ENCODE assay signal across 9 cellular contexts in the genomic region with DNA sequence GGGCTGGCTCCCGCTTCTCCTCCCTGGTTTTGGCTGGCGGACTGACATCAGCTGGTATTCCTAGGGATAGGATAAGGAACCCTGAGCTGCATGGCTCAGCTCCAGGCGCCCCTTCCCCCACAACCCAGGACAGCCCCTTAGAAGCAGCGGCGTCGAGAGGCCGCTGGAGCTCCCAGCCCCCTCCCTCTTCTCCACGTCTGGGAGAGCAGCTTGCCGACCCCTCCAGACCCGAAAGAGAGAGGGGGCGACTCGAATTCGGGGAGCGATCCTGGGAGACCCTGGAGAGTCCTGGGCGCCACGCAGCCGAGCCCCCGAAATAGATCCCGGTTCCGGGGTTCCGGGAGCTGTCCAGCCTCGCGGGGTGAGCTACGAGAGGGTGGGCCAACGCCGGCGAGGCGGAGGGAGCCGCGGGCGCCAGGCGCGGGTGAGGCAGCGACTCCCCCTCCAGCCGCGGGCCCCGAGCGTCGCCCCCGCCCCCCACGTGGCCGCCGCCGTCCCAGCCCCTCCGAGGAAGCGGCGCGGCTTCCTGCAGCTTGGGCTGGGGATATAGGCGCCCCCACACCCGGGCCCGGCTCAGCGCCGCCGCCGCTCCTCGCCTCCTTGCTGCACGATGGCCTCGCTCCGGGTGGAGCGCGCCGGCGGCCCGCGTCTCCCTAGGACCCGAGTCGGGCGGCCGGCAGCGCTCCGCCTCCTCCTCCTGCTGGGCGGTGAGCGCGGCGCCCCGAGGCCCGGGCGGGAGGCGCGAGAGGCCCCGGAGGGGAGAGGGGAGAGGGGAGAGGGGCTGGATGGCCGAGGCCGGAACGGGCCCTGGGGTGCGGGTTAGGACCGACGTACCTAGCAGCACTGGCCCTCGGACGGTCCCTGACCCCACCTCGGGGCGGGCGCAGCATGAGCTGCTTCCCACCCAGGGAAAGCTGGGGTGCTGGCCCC. TPM values are rescaled to one million over a fixed set of nuclear protein-coding genes. Genes with fewer than 3 reads are reported as not detected.
A peak's percentile ranks its signal among the peaks of the same experiment; 100 is the strongest.
DNase-seq lines count a peak whose midpoint lies in the region; ATAC-seq, FAIRE-seq and TF ChIP-seq lines count a peak whose summit lies in the region.
"Had no signal": no experiment of that assay in that cellular context is flagged by ENCODE, and none has a peak within 500 bp of the region (broad histone marks: within the 10 kb centered on the region; RNA-seq: fewer than 3 reads in every experiment).

A gene with protein sequence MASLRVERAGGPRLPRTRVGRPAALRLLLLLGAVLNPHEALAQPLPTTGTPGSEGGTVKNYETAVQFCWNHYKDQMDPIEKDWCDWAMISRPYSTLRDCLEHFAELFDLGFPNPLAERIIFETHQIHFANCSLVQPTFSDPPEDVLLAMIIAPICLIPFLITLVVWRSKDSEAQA (plus strand): TSS at position 576 of the 930 bp plus-strand sequence. CDS start 35 bp downstream, at position 611.

- TF ChIP-seq POLR2A in GM12878 (IDR thresholded peaks at IDR 0.05; ENCODE audit: low read depth, low read length): no peak

- no peak for TF ChIP-seq EP300 in GM12878 (IDR thresholded peaks at IDR 0.05; ENCODE audit: borderline replicate concordance in 1 of 2, control insufficient read depth in 1 of 2, low read depth in 2 of 2, low read length in 2 of 2)

- H3K36me3 ChIP-seq in CD4-positive, CD25-positive, alpha-beta regulatory T cell (ENCODE audit: control insufficient read depth, insufficient read depth, low read length): no peaks in the 10 kb centered on the region
- H3K36me3 ChIP-seq in GM12878 (ENCODE audit: control insufficient read depth in 2 of 2, insufficient read depth in 2 of 2, low read length in 1 of 2): no peaks in the 10 kb centered on the region
- H3K36me3 ChIP-seq: neutrophil had no signal

- in situ Hi-C loops in GM12878 (cut with MboI) (loop anchor here (10.0 kb wide), 1 partner anchor 186 kb away; the partner anchor contains the start of gene PSMC3IP), G401 (cut with HindIII; ENCODE audit: low sequenced_read_pairs) (no loop called here)

- no TSS peak for BruUV-seq in GM12878 (replicated peaks; lab: Mats Ljungman, UMichigan)

- no peaks in the 10 kb centered on the region for H3K9me3 ChIP-seq in CD4-positive, CD25-positive, alpha-beta regulatory T cell (ENCODE audit: control insufficient read depth in 2 of 2, low read length in 2 of 2)
- no peaks in the 10 kb centered on the region for H3K9me3 ChIP-seq in GM12878 (replicated peaks; ENCODE audit: control insufficient read depth, insufficient read depth, low read length)
- H3K9me3 ChIP-seq: neutrophil had no signal

- H3K79me2 ChIP-seq in GM12878 (ENCODE audit: control insufficient read depth, insufficient read depth, low read length): no peaks in the 10 kb centered on the region

- H3K9me3 Mint-ChIP-seq in CD4-positive, CD25-positive, alpha-beta regulatory T cell: peaks cover 0 to 3% (median 0%) of the 10 kb centered on the region in 7 donors
- no peaks in the 10 kb centered on the region for H3K9me3 Mint-ChIP-seq in stimulated activated memory B cell treated with anti-CD40 and anti-IgM and Interleukin-4, amounts not matched to agents 10 μg/mL and 1 μg/mL and 100 μg/mL, for 72 hours

- SMC1A ChIA-PET in GM12878 (lab: Charles Lee; ENCODE audit: uncharacterized antibody, unreplicated experiment): interaction anchor here (0.6 to 5.9 kb wide), 13 partner anchors 11 to 182 kb away, joined by 3 to 71 read pairs (median 5); partner anchors contain the start of genes PSMC3IP, RETREG3, TUBG1 and VPS25

- no peak within 1 kb of the TSS for H3K9ac ChIP-seq in GM12878 (ENCODE audit: control insufficient read depth, insufficient read depth, low read length)

- POLR2A ChIA-PET in GM12878 (lab: Charles Lee): interaction anchor here (0.5 to 1.5 kb wide), 11 partner anchors 10 to 237 kb away, joined by 3 to 11 read pairs (median 3); partner anchors contain the start of genes MLX, PSMC3IP, RPL27 and VPS25

- peak within 1 kb of the TSS; percentile 15 to 83 (median 60) for H3K4me3 Mint-ChIP-seq in CD4-positive, CD25-positive, alpha-beta regulatory T cell
- H3K4me3 Mint-ChIP-seq in stimulated activated memory B cell treated with anti-CD40 and anti-IgM and Interleukin-4, amounts not matched to agents 10 μg/mL and 1 μg/mL and 100 μg/mL, for 72 hours: peak within 1 kb of the TSS; percentile 66

- peak within 1 kb of the TSS; percentile 59 for H3K4me2 ChIP-seq in GM12878 (ENCODE audit: control insufficient read depth, insufficient read depth)

- H3K4me1 Mint-ChIP-seq in CD4-positive, CD25-positive, alpha-beta regulatory T cell: peaks cover 0 to 16% (median 11%) of the 10 kb centered on the region in 4 donors
- peaks cover 30% of the 10 kb centered on the region for H3K4me1 Mint-ChIP-seq in stimulated activated memory B cell treated with anti-CD40 and anti-IgM and Interleukin-4, amounts not matched to agents 10 μg/mL and 1 μg/mL and 100 μg/mL, for 72 hours

- TF ChIP-seq RAD21 in GM12878 (IDR thresholded peaks at IDR 0.05; ENCODE audit: insufficient read depth, low read depth, low read length): no peak

- peaks cover 14% of the 10 kb centered on the region for H3K4me1 ChIP-seq in CD4-positive, CD25-positive, alpha-beta regulatory T cell (ENCODE audit: control insufficient read depth, insufficient read depth, low read length, poor library complexity, severe bottlenecking)
- peaks cover 17% of the 10 kb centered on the region for H3K4me1 ChIP-seq in GM12878 (ENCODE audit: control insufficient read depth, insufficient read depth, low read length)

- peaks cover 24% of the 10 kb centered on the region for H3K27me3 ChIP-seq in CD4-positive, CD25-positive, alpha-beta regulatory T cell (ENCODE audit: control insufficient read depth, insufficient read depth, low read length)
- H3K27me3 ChIP-seq in GM12878 (replicated peaks in 1 of 2; ENCODE audit: control insufficient read depth in 2 of 2, insufficient read depth in 2 of 2, low read length in 1 of 2): no peaks in the 10 kb centered on the region

- H4K20me1 ChIP-seq in GM12878 (ENCODE audit: control insufficient read depth, insufficient read depth): no peaks in the 10 kb centered on the region

- H2AFZ ChIP-seq in GM12878 (ENCODE audit: control insufficient read depth, low read depth, low read length): peak within 1 kb of the TSS; percentile 41

- TF ChIP-seq CTCF in GM12878 (IDR thresholded peaks at IDR 0.05 in 2 of 3, conservative IDR thresholded peaks at IDR 0.05 in 1 of 3; ENCODE audit: control insufficient read depth in 2 of 3, extremely low read depth in 1 of 3, insufficient read depth in 1 of 3, low read depth in 3 of 3, low read length in 3 of 3): no peak

- DNase-seq in CD4-positive, CD25-positive, alpha-beta regulatory T cell: no peak
- DNase-seq in HuH-7 (ENCODE audit: low spot score) (peak; percentile 56), GM12878 (ENCODE audit: low read depth, low spot score) (no peak), islet precursor cell (peak; percentile 70), G401 (ENCODE audit: low spot score) (no peak), hypothalamus (lab: John Stamatoyannopoulos, UW) (no peak)

- intact Hi-C loops in GM12878 (cut with micrococcal nuclease; ENCODE audit: unreplicated experiment): loop anchor here (5.0 kb wide), 2 partner anchors 79 to 214 kb away; partner anchors contain the start of genes CCR10 and CNTNAP1

- no peak within 1 kb of the TSS for H3K27ac Mint-ChIP-seq in CD4-positive, CD25-positive, alpha-beta regulatory T cell
- H3K27ac Mint-ChIP-seq in stimulated activated memory B cell treated with anti-CD40 and anti-IgM and Interleukin-4, amounts not matched to agents 10 μg/mL and 1 μg/mL and 100 μg/mL, for 72 hours: peak within 1 kb of the TSS; percentile 63

- no peak for FAIRE-seq in GM12878 (lab: Jason Lieb, UNC)

- peaks cover 63% of the 10 kb centered on the region for H3K27me3 Mint-ChIP-seq in CD4-positive, CD25-positive, alpha-beta regulatory T cell
- peaks cover 39% of the 10 kb centered on the region for H3K27me3 Mint-ChIP-seq in stimulated activated memory B cell treated with anti-CD40 and anti-IgM and Interleukin-4, amounts not matched to agents 10 μg/mL and 1 μg/mL and 100 μg/mL, for 72 hours

- RAD21 ChIA-PET in GM12878 (lab: Charles Lee; ENCODE audit: unreplicated experiment): interaction anchor here (0.9 to 4.6 kb wide), 12 partner anchors 11 to 207 kb away, joined by 3 to 47 read pairs (median 5); partner anchors contain the start of genes PSMC3IP and VPS25

- CTCF ChIA-PET in GM12878 (lab: Yijun Ruan, JAX): interaction anchor here (0.8 to 8.1 kb wide), 12 partner anchors 12 to 183 kb away, joined by 3 to 164 read pairs (median 4); partner anchors contain the start of genes BECN1, PSMC3IP and VPS25

- no peaks in the 10 kb centered on the region for H3K36me3 Mint-ChIP-seq in CD4-positive, CD25-positive, alpha-beta regulatory T cell
- no peaks in the 10 kb centered on the region for H3K36me3 Mint-ChIP-seq in stimulated activated memory B cell treated with anti-CD40 and anti-IgM and Interleukin-4, amounts not matched to agents 10 μg/mL and 1 μg/mL and 100 μg/mL, for 72 hours

- H3K4me3 ChIP-seq in CD4-positive, CD25-positive, alpha-beta regulatory T cell (ENCODE audit: low read depth, low read length): no peak within 1 kb of the TSS
- peak within 1 kb of the TSS; percentile 37; the same call in 1 of the 2 replicates for H3K4me3 ChIP-seq in GM12878

- ATAC-seq in CD4-positive, CD25-positive, alpha-beta regulatory T cell (ENCODE audit: low read depth in 2 of 2): peak in 1 of 2 donors; percentile 33
- ATAC-seq in GM12878: peak; percentile 36
- ATAC-seq in stimulated activated memory B cell treated with anti-CD40 and anti-IgM and Interleukin-4, amounts not matched to agents 10 μg/mL and 1 μg/mL and 100 μg/mL, for 72 hours: peak; percentile 46
- no peak for ATAC-seq in HG02759 (IDR thresholded peaks at IDR 0.05; ENCODE audit: unreplicated experiment)

- 20% methylated on average over 56 of the region's 92 CpGs for WGBS in GM12878 (ENCODE audit: insufficient coverage, insufficient replicate concordance, low lambda C conversion rate, missing lambda C conversion rate)

- no peak within 1 kb of the TSS for H3K27ac ChIP-seq in CD4-positive, CD25-positive, alpha-beta regulatory T cell (ENCODE audit: insufficient read depth, low read length, poor library complexity, severe bottlenecking)
- no peak within 1 kb of the TSS for H3K27ac ChIP-seq in GM12878 (ENCODE audit: control insufficient read depth, insufficient read depth)
- H3K27ac ChIP-seq: neutrophil had no signal

RNA-seq across cellular contexts. Expression of the gene that starts here (rescaled TPM):
- total RNA-seq in CD4-positive, CD25-positive, alpha-beta regulatory T cell: not detected
- not detected for polyA plus RNA-seq in CD4-positive, CD25-positive, alpha-beta regulatory T cell
- total RNA-seq in GM12878 (2013; cell fraction: nucleolus; rRNA removed): not detected in 2 replicates
- total RNA-seq in GM12878 (2014; rRNA removed) (not detected in 2 replicates), GM12878 (2014; rRNA removed; fragmentation: Illumina TruSeq; extraction: Trizol) (not detected in 2 replicates), GM12878 (2021) (0.43 TPM in 1 of 2 replicates, not detected in the other)
- polyA plus RNA-seq in GM12878 (2011; ENCODE audit: low read depth): not detected
- polyA plus RNA-seq in GM12878 (2011; rRNA removed) (0.14 TPM in 1 of 2 replicates, not detected in the other), GM12878 (2014; fragmentation: Illumina TruSeq; extraction: Trizol) (0.22 and 0.98 TPM in 2 replicates), GM12878 (2014; fragmentation: Nextera tagmentation; extraction: Ambion mirVana) (under 1 TPM; 0.20 to 0.21 TPM), GM12878 (2014; rRNA removed) (0.32 and 0.37 TPM in 2 replicates), GM12878 (2016; fragmentation: Nextera tagmentation; extraction: Ambion mirVana) (under 1 TPM in 1 of 2 experiments, not detected in 1; 0.21 TPM)
- 0.35 and 0.48 TPM in 2 replicates for polyA plus RNA-seq in GM12878 (2011; cell fraction: cytosol; rRNA removed)
- polyA plus RNA-seq in GM12878 (2011; cell fraction: nucleus; rRNA removed): 0.22 TPM in 1 of 2 replicates, not detected in the other
- 0.36 and 0.93 TPM in 2 replicates for polyA plus RNA-seq in GM12878 (2012)
- polyA minus RNA-seq in GM12878 (2011; rRNA and poly(A)+ RNA removed): 0.62 and 0.66 TPM in 2 replicates
- polyA minus RNA-seq in GM12878 (2011; cell fraction: cytosol; rRNA and poly(A)+ RNA removed): not detected in 2 replicates
- polyA minus RNA-seq in GM12878 (2011; cell fraction: nucleus; rRNA and poly(A)+ RNA removed): not detected in 2 replicates
- 0.51 and 1.5 TPM in 2 replicates for total RNA-seq in G401 (2014; rRNA removed; shearing (Covaris generic))

Comparison
In these comparisons a context has a peak if more than half of its experiments do, and no peak if none do; other contexts are left out.
1. Peak in ATAC-seq, H3K4me3 ChIP-seq and H3K4me2 ChIP-seq in GM12878; RNA of the gene not detected or under 1 TPM.
2. DNase-seq: peak in HuH-7 (single experiment) and islet precursor cell (single experiment); none in CD4-positive, CD25-positive, alpha-beta regulatory T cell (0 of 3), GM12878 (single experiment), G401 (single experiment) and hypothalamus (0 of 51).